ENCODE assay signal across 1 cellular context in the genomic region with DNA sequence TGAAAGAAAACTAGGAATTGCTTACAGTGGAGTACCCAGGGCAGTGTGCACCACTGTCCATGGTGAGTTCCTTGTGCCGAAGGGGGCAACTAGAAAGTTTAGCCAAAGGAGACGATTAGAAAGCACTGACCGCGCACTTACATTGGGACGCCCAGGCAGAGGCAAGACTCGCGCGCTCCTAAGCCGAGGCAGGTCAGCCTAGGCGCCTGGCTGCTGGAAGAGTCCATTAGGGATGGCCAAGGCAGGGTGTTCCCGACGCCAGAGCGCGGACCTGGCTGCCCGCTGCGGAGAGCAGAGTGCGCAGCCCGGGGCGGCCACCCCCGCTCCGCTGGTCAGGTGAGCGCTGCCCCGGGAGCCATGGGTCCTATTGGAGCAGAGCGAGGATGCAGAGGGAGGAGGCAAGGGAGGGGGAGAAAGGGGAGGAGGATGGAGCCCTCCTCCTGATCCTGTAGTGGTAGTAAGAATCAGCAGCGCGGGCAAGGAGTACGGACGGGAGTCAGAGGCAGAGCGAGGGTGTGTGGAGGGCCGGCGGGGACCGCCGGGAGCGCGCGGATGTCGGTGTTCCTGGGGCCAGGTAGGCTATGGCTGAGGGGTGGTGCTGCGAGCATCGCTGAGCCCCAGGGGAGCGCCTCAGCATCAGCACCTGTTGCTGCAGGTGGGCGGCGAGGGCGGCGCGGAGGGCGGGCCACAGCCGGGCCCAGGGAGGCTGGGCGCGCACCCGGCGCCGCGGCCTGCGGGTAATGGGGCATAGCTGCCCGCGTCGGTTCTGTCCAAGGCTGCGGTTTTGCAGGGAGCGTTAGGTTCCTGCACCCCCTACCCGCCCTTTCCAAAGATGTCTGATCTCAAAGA.
A peak's percentile ranks its signal among the peaks of the same experiment; 100 is the strongest.
TF ChIP-seq lines count a peak whose summit lies in the region.

A gene with protein sequence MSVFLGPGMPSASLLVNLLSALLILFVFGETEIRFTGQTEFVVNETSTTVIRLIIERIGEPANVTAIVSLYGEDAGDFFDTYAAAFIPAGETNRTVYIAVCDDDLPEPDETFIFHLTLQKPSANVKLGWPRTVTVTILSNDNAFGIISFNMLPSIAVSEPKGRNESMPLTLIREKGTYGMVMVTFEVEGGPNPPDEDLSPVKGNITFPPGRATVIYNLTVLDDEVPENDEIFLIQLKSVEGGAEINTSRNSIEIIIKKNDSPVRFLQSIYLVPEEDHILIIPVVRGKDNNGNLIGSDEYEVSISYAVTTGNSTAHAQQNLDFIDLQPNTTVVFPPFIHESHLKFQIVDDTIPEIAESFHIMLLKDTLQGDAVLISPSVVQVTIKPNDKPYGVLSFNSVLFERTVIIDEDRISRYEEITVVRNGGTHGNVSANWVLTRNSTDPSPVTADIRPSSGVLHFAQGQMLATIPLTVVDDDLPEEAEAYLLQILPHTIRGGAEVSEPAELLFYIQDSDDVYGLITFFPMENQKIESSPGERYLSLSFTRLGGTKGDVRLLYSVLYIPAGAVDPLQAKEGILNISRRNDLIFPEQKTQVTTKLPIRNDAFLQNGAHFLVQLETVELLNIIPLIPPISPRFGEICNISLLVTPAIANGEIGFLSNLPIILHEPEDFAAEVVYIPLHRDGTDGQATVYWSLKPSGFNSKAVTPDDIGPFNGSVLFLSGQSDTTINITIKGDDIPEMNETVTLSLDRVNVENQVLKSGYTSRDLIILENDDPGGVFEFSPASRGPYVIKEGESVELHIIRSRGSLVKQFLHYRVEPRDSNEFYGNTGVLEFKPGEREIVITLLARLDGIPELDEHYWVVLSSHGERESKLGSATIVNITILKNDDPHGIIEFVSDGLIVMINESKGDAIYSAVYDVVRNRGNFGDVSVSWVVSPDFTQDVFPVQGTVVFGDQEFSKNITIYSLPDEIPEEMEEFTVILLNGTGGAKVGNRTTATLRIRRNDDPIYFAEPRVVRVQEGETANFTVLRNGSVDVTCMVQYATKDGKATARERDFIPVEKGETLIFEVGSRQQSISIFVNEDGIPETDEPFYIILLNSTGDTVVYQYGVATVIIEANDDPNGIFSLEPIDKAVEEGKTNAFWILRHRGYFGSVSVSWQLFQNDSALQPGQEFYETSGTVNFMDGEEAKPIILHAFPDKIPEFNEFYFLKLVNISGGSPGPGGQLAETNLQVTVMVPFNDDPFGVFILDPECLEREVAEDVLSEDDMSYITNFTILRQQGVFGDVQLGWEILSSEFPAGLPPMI (N-terminal part only) (plus strand): TSS at position 454 of the 849 bp plus-strand sequence. CDS start 99 bp downstream, at position 553.

TF ChIP-seq in K562, 482 proteins besides CTCF, POLR2A, EP300 and RAD21 (continued from another document and continues in another):
- TF ChIP-seq ELF4 (CRISPR knock-in tag; IDR thresholded peaks at IDR 0.05) (no peak), SMAD1 (IDR thresholded peaks at IDR 0.05; ENCODE audit: low read depth, low read length, partially characterized antibody) (no peak), RCOR1 (IDR thresholded peaks at IDR 0.05; ENCODE audit: borderline replicate concordance in 1 of 2, low read depth in 2 of 2, low read length in 2 of 2) (peak in 1 of 2 experiments; percentile 60; a peak in 2 of 4 replicates), POU5F1 (IDR thresholded peaks at IDR 0.05; ENCODE audit: borderline replicate concordance, low read depth, low read length, partially characterized antibody) (no peak), ASH1L (IDR thresholded peaks at IDR 0.05; ENCODE audit: borderline replicate concordance, low read depth, partially characterized antibody) (no peak), NBN (IDR thresholded peaks at IDR 0.05; ENCODE audit: low read depth) (no peak), ZEB2 (IDR thresholded peaks at IDR 0.05) (peak; percentile 83), ZNF134 (CRISPR knock-in tag; conservative IDR thresholded peaks at IDR 0.05) (no peak), FOXP4 (CRISPR knock-in tag; IDR thresholded peaks at IDR 0.05; ENCODE audit: borderline replicate concordance) (no peak), TBP (optimal IDR thresholded peaks at IDR 0.05; ENCODE audit: low read depth, low read length) (peak; percentile 77), ZBTB33 (CRISPR knock-in tag; IDR thresholded peaks at IDR 0.05) (peak; percentile 67), BCLAF1 (IDR thresholded peaks at IDR 0.05; ENCODE audit: borderline replicate concordance in 1 of 2, control insufficient read depth in 1 of 2, low read depth in 2 of 2, low read length in 1 of 2) (peak in 1 of 2 experiments; percentile 93; a peak in 2 of 4 replicates), HMGN3 (IDR thresholded peaks at IDR 0.05; ENCODE audit: borderline replicate concordance, extremely low read depth, insufficient read length, low read depth, low read length) (peak; percentile 33), ZKSCAN3 (CRISPR knock-in tag; IDR thresholded peaks at IDR 0.05) (no peak), POLR2G (IDR thresholded peaks at IDR 0.05; ENCODE audit: low read depth, low read length) (peak; percentile 88), HDAC2 (IDR thresholded peaks at IDR 0.05) (peak; percentile 35; the same call in 1 of the 2 replicates), TOE1 (IDR thresholded peaks at IDR 0.05; ENCODE audit: borderline replicate concordance) (peak; percentile 92), TOE1 (CRISPR knock-in tag; IDR thresholded peaks at IDR 0.05; ENCODE audit: borderline replicate concordance, low read depth) (no peak), E4F1 (CRISPR knock-in tag; IDR thresholded peaks at IDR 0.05; ENCODE audit: borderline replicate concordance) (no peak), TRIM28 (IDR thresholded peaks at IDR 0.05) (no peak), HCFC1 (IDR thresholded peaks at IDR 0.05; ENCODE audit: low read depth, low read length) (0 out of 2 replicates have a peak, but pooled peaks have one; percentile 23), ZNF436 (CRISPR knock-in tag; IDR thresholded peaks at IDR 0.05) (no peak), TCF7L2 (IDR thresholded peaks at IDR 0.05; ENCODE audit: low read depth, low read length) (peak; percentile 91), ZNF507 (tag; conservative IDR thresholded peaks at IDR 0.05) (no peak)
- TF ChIP-seq, protein P1, sequence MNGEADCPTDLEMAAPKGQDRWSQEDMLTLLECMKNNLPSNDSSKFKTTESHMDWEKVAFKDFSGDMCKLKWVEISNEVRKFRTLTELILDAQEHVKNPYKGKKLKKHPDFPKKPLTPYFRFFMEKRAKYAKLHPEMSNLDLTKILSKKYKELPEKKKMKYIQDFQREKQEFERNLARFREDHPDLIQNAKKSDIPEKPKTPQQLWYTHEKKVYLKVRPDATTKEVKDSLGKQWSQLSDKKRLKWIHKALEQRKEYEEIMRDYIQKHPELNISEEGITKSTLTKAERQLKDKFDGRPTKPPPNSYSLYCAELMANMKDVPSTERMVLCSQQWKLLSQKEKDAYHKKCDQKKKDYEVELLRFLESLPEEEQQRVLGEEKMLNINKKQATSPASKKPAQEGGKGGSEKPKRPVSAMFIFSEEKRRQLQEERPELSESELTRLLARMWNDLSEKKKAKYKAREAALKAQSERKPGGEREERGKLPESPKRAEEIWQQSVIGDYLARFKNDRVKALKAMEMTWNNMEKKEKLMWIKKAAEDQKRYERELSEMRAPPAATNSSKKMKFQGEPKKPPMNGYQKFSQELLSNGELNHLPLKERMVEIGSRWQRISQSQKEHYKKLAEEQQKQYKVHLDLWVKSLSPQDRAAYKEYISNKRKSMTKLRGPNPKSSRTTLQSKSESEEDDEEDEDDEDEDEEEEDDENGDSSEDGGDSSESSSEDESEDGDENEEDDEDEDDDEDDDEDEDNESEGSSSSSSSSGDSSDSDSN (IDR thresholded peaks at IDR 0.05; ENCODE audit: borderline replicate concordance in 1 of 2, low read depth in 2 of 2, low read length in 2 of 2): 0 out of 4 replicates have a peak, but pooled peaks of 1 of the 2 experiments have one; percentile 36
- TF ChIP-seq, protein P2, sequence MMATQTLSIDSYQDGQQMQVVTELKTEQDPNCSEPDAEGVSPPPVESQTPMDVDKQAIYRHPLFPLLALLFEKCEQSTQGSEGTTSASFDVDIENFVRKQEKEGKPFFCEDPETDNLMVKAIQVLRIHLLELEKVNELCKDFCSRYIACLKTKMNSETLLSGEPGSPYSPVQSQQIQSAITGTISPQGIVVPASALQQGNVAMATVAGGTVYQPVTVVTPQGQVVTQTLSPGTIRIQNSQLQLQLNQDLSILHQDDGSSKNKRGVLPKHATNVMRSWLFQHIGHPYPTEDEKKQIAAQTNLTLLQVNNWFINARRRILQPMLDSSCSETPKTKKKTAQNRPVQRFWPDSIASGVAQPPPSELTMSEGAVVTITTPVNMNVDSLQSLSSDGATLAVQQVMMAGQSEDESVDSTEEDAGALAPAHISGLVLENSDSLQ (IDR thresholded peaks at IDR 0.05): no peak
- TF ChIP-seq, protein P3, sequence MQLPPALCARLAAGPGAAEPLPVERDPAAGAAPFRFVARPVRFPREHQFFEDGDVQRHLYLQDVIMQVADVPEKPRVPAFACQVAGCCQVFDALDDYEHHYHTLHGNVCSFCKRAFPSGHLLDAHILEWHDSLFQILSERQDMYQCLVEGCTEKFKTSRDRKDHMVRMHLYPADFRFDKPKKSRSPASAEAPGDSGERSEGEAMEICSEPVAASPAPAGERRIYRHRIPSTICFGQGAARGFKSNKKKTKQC (CRISPR knock-in tag; IDR thresholded peaks at IDR 0.05): no peak; the same call in 1 of the 2 replicates
